12 cellular contexts compared by ENCODE assay signal in the genomic region with DNA sequence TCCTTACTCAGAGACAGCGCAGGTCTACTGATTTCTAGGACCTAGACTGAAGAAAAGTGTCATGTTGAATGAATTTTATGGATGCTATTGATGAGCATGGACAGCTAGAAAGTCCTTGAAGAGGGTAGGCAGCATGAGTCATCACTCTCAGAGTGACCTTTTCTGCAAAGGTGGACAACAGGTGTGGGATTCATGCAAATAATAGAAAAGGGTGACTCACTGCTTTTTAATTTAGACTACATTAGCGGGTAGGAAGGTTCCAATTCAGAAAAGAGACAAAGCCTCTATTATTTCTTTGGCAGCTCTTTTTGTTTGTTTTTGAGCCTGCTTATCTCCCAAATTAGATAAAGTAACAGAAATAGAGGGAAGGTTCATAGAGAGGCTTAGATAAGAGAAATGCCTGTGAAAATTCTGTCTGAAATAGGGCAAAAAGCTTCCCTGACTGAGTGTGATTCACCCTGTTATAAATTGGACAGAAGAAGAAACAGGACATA.
DNase-seq lines count a peak whose midpoint lies in the region; ATAC-seq and TF ChIP-seq lines count a peak whose summit lies in the region.
"Had no signal": no experiment of that assay in that cellular context is flagged by ENCODE, and none has a peak within 500 bp of the region (broad histone marks: within the 10 kb centered on the region; RNA-seq: fewer than 3 reads in every experiment).

No MANE protein-coding gene starts in this region.

- intact Hi-C loops in natural killer cell (cut with micrococcal nuclease): no loop called here
- intact Hi-C loops in CD4-positive, alpha-beta memory T cell (cut with micrococcal nuclease): no loop called here

- no peak overlapping the region for H3K4me3 ChIP-seq in brain microvascular endothelial cell (ENCODE audit: low read depth, low read length)
- no peak overlapping the region for H3K4me3 ChIP-seq in osteoblast (ENCODE audit: insufficient read depth, low read length)
- H3K4me3 ChIP-seq in CD4-positive, alpha-beta memory T cell (ENCODE audit: low read length in 2 of 2): no peak overlapping the region

- H2AFZ ChIP-seq in osteoblast (ENCODE audit: low read length): no peak overlapping the region

- no peaks in the 10 kb centered on the region for H3K27me3 Mint-ChIP-seq in natural killer cell (ENCODE audit: low read depth in 2 of 2)
- no peaks in the 10 kb centered on the region for H3K27me3 Mint-ChIP-seq in CD4-positive, alpha-beta memory T cell
- H3K27me3 Mint-ChIP-seq: type B pancreatic cell had no signal

- H3K9me3 ChIP-seq in osteoblast (ENCODE audit: low read depth, low read length): no peaks in the 10 kb centered on the region
- H3K9me3 ChIP-seq in CD4-positive, alpha-beta memory T cell (ENCODE audit: control insufficient read depth in 1 of 2, low read length in 2 of 2): no peaks in the 10 kb centered on the region

- peak overlapping the region; percentile 48 for H3K4me2 ChIP-seq in osteoblast (ENCODE audit: insufficient read depth, low read length)

- H3K4me3 Mint-ChIP-seq in natural killer cell: no peak overlapping the region
- no peak overlapping the region for H3K4me3 Mint-ChIP-seq in CD4-positive, alpha-beta memory T cell
- H3K4me3 Mint-ChIP-seq: type B pancreatic cell had no signal

- TF ChIP-seq CTCF in brain microvascular endothelial cell (IDR thresholded peaks at IDR 0.05; ENCODE audit: low read depth, low read length, missing control alignments) (no peak), osteoblast (IDR thresholded peaks at IDR 0.05; ENCODE audit: extremely low read depth, low read depth, low read length) (no peak), natural killer cell (IDR thresholded peaks at IDR 0.05) (no peak)

- ATAC-seq in GM21528 (IDR thresholded peaks at IDR 0.05; ENCODE audit: low FRiP score, unreplicated experiment): no peak
- ATAC-seq in HG03135 (IDR thresholded peaks at IDR 0.05; ENCODE audit: unreplicated experiment): no peak
- ATAC-seq in natural killer cell: no peak

- H4K20me1 ChIP-seq in osteoblast (ENCODE audit: insufficient read depth, low read length): no peaks in the 10 kb centered on the region

- H3K27ac ChIP-seq in brain microvascular endothelial cell: no peak overlapping the region
- H3K27ac ChIP-seq in osteoblast (ENCODE audit: low read depth, low read length): no peak overlapping the region
- H3K27ac ChIP-seq in CD4-positive, alpha-beta memory T cell (ENCODE audit: low read depth, low read length): no peak overlapping the region

- H3K4me1 Mint-ChIP-seq in natural killer cell: no peaks in the 10 kb centered on the region
- no peaks in the 10 kb centered on the region for H3K4me1 Mint-ChIP-seq in CD4-positive, alpha-beta memory T cell

- H3K27me3 ChIP-seq in brain microvascular endothelial cell (replicated peaks) (no peaks in the 10 kb centered on the region), osteoblast (ENCODE audit: insufficient read depth, low read length) (no peaks in the 10 kb centered on the region)
- H3K27me3 ChIP-seq in CD4-positive, alpha-beta memory T cell (ENCODE audit: insufficient read depth, low read length): no peaks in the 10 kb centered on the region

- no peaks in the 10 kb centered on the region for H3K36me3 ChIP-seq in brain microvascular endothelial cell (replicated peaks)
- no peaks in the 10 kb centered on the region for H3K36me3 ChIP-seq in osteoblast (ENCODE audit: insufficient read depth, low read length)
- no peaks in the 10 kb centered on the region for H3K36me3 ChIP-seq in CD4-positive, alpha-beta memory T cell (ENCODE audit: insufficient read depth, low read length)

- peaks cover 33% of the 10 kb centered on the region for H3K4me1 ChIP-seq in osteoblast (ENCODE audit: insufficient read depth, low read length)
- H3K4me1 ChIP-seq in CD4-positive, alpha-beta memory T cell (ENCODE audit: insufficient read depth, low read length): no peaks in the 10 kb centered on the region

- no peaks in the 10 kb centered on the region for H3K36me3 Mint-ChIP-seq in natural killer cell
- H3K36me3 Mint-ChIP-seq in CD4-positive, alpha-beta memory T cell: no peaks in the 10 kb centered on the region
- H3K36me3 Mint-ChIP-seq: type B pancreatic cell had no signal

- H3K79me2 ChIP-seq in osteoblast (ENCODE audit: insufficient read depth, low read length): no peaks in the 10 kb centered on the region

- CTCF ChIA-PET in CD4-positive, alpha-beta memory T cell (lab: Charles Lee; ENCODE audit: partially characterized antibody): no interaction called here

- POLR2A ChIA-PET in CD4-positive, alpha-beta memory T cell (lab: Charles Lee; ENCODE audit: partially characterized antibody): no interaction called here

- H3K27ac Mint-ChIP-seq in natural killer cell: no peak overlapping the region
- no peak overlapping the region for H3K27ac Mint-ChIP-seq in CD4-positive, alpha-beta memory T cell
- H3K27ac Mint-ChIP-seq: type B pancreatic cell had no signal

- in situ Hi-C loops in brain microvascular endothelial cell (cut with HindIII; ENCODE audit: low pct_ligation_motif_present, low sequenced_read_pairs): no loop called here

- peaks cover 0 to 3% of the 10 kb centered on the region in 2 donors for H3K9me3 Mint-ChIP-seq in natural killer cell
- peaks cover 0 to 9% (median 0%) of the 10 kb centered on the region in 8 donors for H3K9me3 Mint-ChIP-seq in CD4-positive, alpha-beta memory T cell
- H3K9me3 Mint-ChIP-seq: type B pancreatic cell had no signal

- DNase-seq in Daoy (ENCODE audit: low read depth) (peak; percentile 30), NCI-H2196 treated with DMSO at 0.1 percent for 48 hours (lab: John Stamatoyannopoulos, UW; ENCODE audit: unreplicated experiment) (peak; percentile 82), brain microvascular endothelial cell (peak; percentile 23), osteoblast (ENCODE audit: insufficient read length, low spot score, missing footprints) (no peak), natural killer cell (no peak)
- DNase-seq in CD4-positive, alpha-beta memory T cell: no peak
- DNase-seq: effector CD4-positive, alpha-beta T cell; MM.1S; retina had no signal

Comparison
In these comparisons a context has a peak if more than half of its experiments do, and no peak if none do; other contexts are left out.
1. DNase-seq: peak in Daoy (single experiment), NCI-H2196 treated with DMSO at 0.1 percent for 48 hours (single experiment) and brain microvascular endothelial cell (single experiment); none in osteoblast (single experiment), natural killer cell (single experiment) and CD4-positive, alpha-beta memory T cell (0 of 5).